ENCODE assay signal across 8 cellular contexts in genomic region chr4:6710282-6710681, GRCh38. TPM values are rescaled to one million over a fixed set of nuclear protein-coding genes. Genes with fewer than 3 reads are reported as not detected.
A peak's percentile ranks its signal among the peaks of the same experiment; 100 is the strongest.
DNase-seq lines count a peak whose midpoint lies in the region; ATAC-seq and TF ChIP-seq lines count a peak whose summit lies in the region.

No MANE protein-coding gene starts in this region.

- no peak overlapping the region for H2BK120ac ChIP-seq in trophoblast cell (ENCODE audit: insufficient read depth, low read length, poor library complexity)

- H3K9ac ChIP-seq in OCI-LY1 (ENCODE audit: low read length) = peak overlapping the region; percentile 43; the same call in 1 of the 2 replicates
- peak overlapping the region; percentile 30 for H3K9ac ChIP-seq in trophoblast cell (ENCODE audit: low read length)

- ATAC-seq in GM18505 (IDR thresholded peaks at IDR 0.05; ENCODE audit: unreplicated experiment) (peak; percentile 4), GM18498 (IDR thresholded peaks at IDR 0.05; ENCODE audit: unreplicated experiment) (no peak)

- H3K4me2 ChIP-seq in OCI-LY1 (ENCODE audit: low read length) (peak overlapping the region; percentile 74), trophoblast cell (ENCODE audit: low read length) (peak overlapping the region; percentile 89)

- H3K4me3 ChIP-seq in OCI-LY1 (ENCODE audit: low read depth, low read length, poor library complexity, severe bottlenecking) = peak overlapping the region; percentile 80
- H3K4me3 ChIP-seq in trophoblast cell (ENCODE audit: low read depth, low read length) = peak overlapping the region; percentile 56

- peak overlapping the region; percentile 10 for H3K4ac ChIP-seq in trophoblast cell (ENCODE audit: low read depth, low read length)

- H2AK5ac ChIP-seq in trophoblast cell (ENCODE audit: low read length) = no peak overlapping the region

- no peaks in the 10 kb centered on the region for H3F3A ChIP-seq in OCI-LY1 (ENCODE audit: insufficient read depth, low read length)

- peak overlapping the region; percentile 67 for H4K91ac ChIP-seq in trophoblast cell (ENCODE audit: low read depth, low read length)

- no peak for TF ChIP-seq POLR2A in GM18505 (IDR thresholded peaks at IDR 0.05; ENCODE audit: borderline replicate concordance, extremely low read depth, insufficient read depth, insufficient read length)
- no peak for TF ChIP-seq POLR2A in erythroblast (IDR thresholded peaks at IDR 0.05; ENCODE audit: low read length)

- peaks cover 17% of the 10 kb centered on the region for H3K4me1 ChIP-seq in OCI-LY1 (ENCODE audit: insufficient read depth, low read length, severe bottlenecking)
- peaks cover 0 to 8% of the 10 kb centered on the region in 2 experiments for H3K4me1 ChIP-seq in trophoblast cell (ENCODE audit: control insufficient read depth in 1 of 2, insufficient read depth in 2 of 2, low read length in 2 of 2)

- peaks cover 28% of the 10 kb centered on the region for H3K36me3 ChIP-seq in OCI-LY1 (ENCODE audit: insufficient read depth, low read length)
- no peaks in the 10 kb centered on the region for H3K36me3 ChIP-seq in trophoblast cell (ENCODE audit: control insufficient read depth in 1 of 2, insufficient read depth in 2 of 2, low read length in 2 of 2)

- no peaks in the 10 kb centered on the region for H4K20me1 ChIP-seq in OCI-LY1 (ENCODE audit: insufficient read depth, low read length)

- peak overlapping the region; percentile 95 for H4K8ac ChIP-seq in trophoblast cell (ENCODE audit: low read depth, low read length)

- no peaks in the 10 kb centered on the region; the same call in 1 of the 2 replicates for H3K79me2 ChIP-seq in OCI-LY1 (ENCODE audit: insufficient read depth, low read length)
- peaks cover 7% of the 10 kb centered on the region for H3K79me2 ChIP-seq in trophoblast cell (ENCODE audit: control insufficient read depth, insufficient read depth, low read length, poor library complexity)

- H3K27ac ChIP-seq in OCI-LY1 (ENCODE audit: low read depth, low read length, poor library complexity, severe bottlenecking) (no peak overlapping the region), epithelial cell of prostate (peak overlapping the region; percentile 85), trophoblast cell (ENCODE audit: low read depth, low read length) (no peak overlapping the region)

- DNase-seq in epithelial cell of prostate (ENCODE audit: low read depth, low spot score) (no peak), trophoblast cell (no peak), GM03348 (ENCODE audit: low spot score) (no peak), NCI-H187 (lab: John Stamatoyannopoulos, UW) (no peak), erythroblast (lab: John Stamatoyannopoulos, UW) (no peak)

- no peak overlapping the region for H2BK5ac ChIP-seq in trophoblast cell (ENCODE audit: low read depth, low read length, poor library complexity)

- no CpG with 5 or more reads among the region's 6 CpGs for WGBS in trophoblast cell (ENCODE audit: extremely low coverage, insufficient coverage, insufficient read length)

- peaks cover 5% of the 10 kb centered on the region for H3K79me1 ChIP-seq in trophoblast cell (ENCODE audit: low read length)

- peak overlapping the region; percentile 55 for H4K12ac ChIP-seq in trophoblast cell (ENCODE audit: low read depth, low read length)

- H3K14ac ChIP-seq in trophoblast cell (ENCODE audit: low read length) = peak overlapping the region; percentile 76

- H2BK12ac ChIP-seq in trophoblast cell (ENCODE audit: low read length) = no peak overlapping the region

- H3K9me2 ChIP-seq in OCI-LY1 (ENCODE audit: low read depth, low read length) = no peaks in the 10 kb centered on the region

- H2AFZ ChIP-seq in OCI-LY1 (ENCODE audit: low read length) = 0 out of 2 replicates have a peak overlapping the region, but pooled peaks have one; percentile 55
- peak overlapping the region; percentile 71 for H2AFZ ChIP-seq in trophoblast cell (ENCODE audit: insufficient read depth, low read length, poor library complexity)

- H3K18ac ChIP-seq in trophoblast cell (ENCODE audit: low read length) = peak overlapping the region; percentile 41

- no peak overlapping the region for H3K23ac ChIP-seq in trophoblast cell (ENCODE audit: low read length)

- peaks cover 10% of the 10 kb centered on the region; the same call in 1 of the 2 replicates for H3K9me3 ChIP-seq in OCI-LY1 (ENCODE audit: low read length)
- H3K9me3 ChIP-seq in trophoblast cell (ENCODE audit: insufficient read depth, low read depth, low read length) = peaks cover 2% of the 10 kb centered on the region

- no peak for TF ChIP-seq CTCF in OCI-LY1 (IDR thresholded peaks at IDR 0.05; ENCODE audit: low read length)

- no peaks in the 10 kb centered on the region for H3K27me3 ChIP-seq in OCI-LY1 (ENCODE audit: insufficient read depth, low read length)
- no peaks in the 10 kb centered on the region for H3K27me3 ChIP-seq in trophoblast cell (ENCODE audit: insufficient read depth, low read length)

RNA-seq across cellular contexts. Expression of gene MRFAP1L1, which starts 0.6 kb away (rescaled TPM):
- polyA plus RNA-seq in trophoblast cell (2013) = 41.1 and 42.0 TPM in 2 replicates

RNA-seq across cellular contexts. Expression of gene BLOC1S4, which starts 5.7 kb away (rescaled TPM):
- 16.8 TPM in 2 replicates for polyA plus RNA-seq in trophoblast cell (2013)

RNA-seq across cellular contexts. Expression of gene S100P, which starts 16.6 kb away (rescaled TPM):
- 761 and 882 TPM in 2 replicates for polyA plus RNA-seq in trophoblast cell (2013)
